ENCODE assay signal across 19 cellular contexts in genomic region chr10:17041626-17042520, GRCh38.
"Had no signal": no experiment of that assay in that cellular context is flagged by ENCODE, and none has a peak within 500 bp of the region (broad histone marks: within the 10 kb centered on the region; RNA-seq: fewer than 3 reads in every experiment).

No MANE protein-coding gene starts in this region.

- H3K4me3 ChIP-seq: dorsolateral prefrontal cortex, esophagus muscularis mucosa, gastroesophageal sphincter, left lung, pancreas, upper lobe of right lung had no signal

- H3K4me1 ChIP-seq: gastroesophageal sphincter, left lung, pancreas, upper lobe of right lung had no signal

- H3K27me3 ChIP-seq: dorsolateral prefrontal cortex, esophagus muscularis mucosa, gastroesophageal sphincter, left lung, pancreas, upper lobe of right lung had no signal

- H3K27me3 Mint-ChIP-seq: activated CD4-positive, alpha-beta T cell treated with anti-CD3 and anti-CD28 coated beads, Interleukin-2, amount 10 ng/mL, durations not matched to agents 7 days and 5 days; activated naive CD8-positive, alpha-beta T cell; memory B cell; stimulated activated naive CD8-positive, alpha-beta T cell treated with anti-CD3 and anti-CD28 coated beads, Interleukin-15, Interleukin-2, amounts not matched to agents 100 ng/mL and 50 ng/mL, for 24 hours had no signal

- H3K9me3 Mint-ChIP-seq: memory B cell; nephron progenitor cell; stimulated activated naive CD8-positive, alpha-beta T cell treated with anti-CD3 and anti-CD28 coated beads, Interleukin-15, Interleukin-2, amounts not matched to agents 100 ng/mL and 50 ng/mL, for 24 hours; T-helper 1 cell treated with Interleukin-12 subunit alpha and Interleukin-12 subunit beta and Interleukin-4 antibody, amounts not matched to agents 30 μg/mL and 1 μg/mL, for 36 hours had no signal

- H3K9me3 ChIP-seq: esophagus muscularis mucosa, gastroesophageal sphincter, left lung, pancreas, upper lobe of right lung had no signal

- H3K36me3 ChIP-seq: esophagus muscularis mucosa, gastroesophageal sphincter, left lung, pancreas, upper lobe of right lung had no signal

- FAIRE-seq: bronchial epithelial cell, pancreas had no signal

- H3K4me1 Mint-ChIP-seq: activated CD4-positive, alpha-beta T cell treated with anti-CD3 and anti-CD28 coated beads, Interleukin-2, amount 10 ng/mL, durations not matched to agents 7 days and 5 days; memory B cell; nephron progenitor cell had no signal

- H3K27ac Mint-ChIP-seq: activated CD4-positive, alpha-beta T cell treated with anti-CD3 and anti-CD28 coated beads, Interleukin-2, amount 10 ng/mL, durations not matched to agents 7 days and 5 days; activated naive CD8-positive, alpha-beta T cell; memory B cell; nephron progenitor cell; stimulated activated naive CD8-positive, alpha-beta T cell treated with anti-CD3 and anti-CD28 coated beads, Interleukin-15, Interleukin-2, amounts not matched to agents 100 ng/mL and 50 ng/mL, for 24 hours; T-helper 1 cell treated with Interleukin-12 subunit alpha and Interleukin-12 subunit beta and Interleukin-4 antibody, amounts not matched to agents 30 μg/mL and 1 μg/mL, for 36 hours had no signal

- H3K36me3 Mint-ChIP-seq: memory B cell had no signal

- H3K4me3 Mint-ChIP-seq: activated CD4-positive, alpha-beta T cell treated with anti-CD3 and anti-CD28 coated beads, Interleukin-2, amount 10 ng/mL, durations not matched to agents 7 days and 5 days; activated naive CD8-positive, alpha-beta T cell; memory B cell; nephron progenitor cell; stimulated activated naive CD8-positive, alpha-beta T cell treated with anti-CD3 and anti-CD28 coated beads, Interleukin-15, Interleukin-2, amounts not matched to agents 100 ng/mL and 50 ng/mL, for 24 hours; T-helper 1 cell treated with Interleukin-12 subunit alpha and Interleukin-12 subunit beta and Interleukin-4 antibody, amounts not matched to agents 30 μg/mL and 1 μg/mL, for 36 hours had no signal

- H3K27ac ChIP-seq: dorsolateral prefrontal cortex, esophagus muscularis mucosa, left lung, pancreas, upper lobe of right lung had no signal

- ATAC-seq: gastroesophageal sphincter, left lung, pancreas, upper lobe of right lung had no signal

- DNase-seq: activated CD4-positive, alpha-beta T cell treated with anti-CD3 and anti-CD28 coated beads, Interleukin-2, amount 10 ng/mL, durations not matched to agents 7 days and 5 days; activated CD4-positive, CD25-positive, alpha-beta regulatory T cell; activated effector memory CD4-positive, alpha-beta T cell treated with anti-CD3 and anti-CD28 coated beads, Interleukin-2, amount 50 U/mL, for 16 hours; activated T-cell treated with anti-CD3 and anti-CD28 coated beads, Interleukin-2, amount 50 U/mL, for 1 hour; dorsolateral prefrontal cortex; islet precursor cell; left lung; nephron progenitor cell; pancreas; stimulated activated CD4-positive, alpha-beta T cell treated with anti-CD3 and anti-CD28 coated beads, Interleukin-15, amount 100 ng/mL, for 24 hours; stimulated activated CD4-positive, alpha-beta T cell treated with anti-CD3 and anti-CD28 coated beads, Interleukin-4, amount 100 ng/mL, for 24 hours; upper lobe of right lung had no signal
